ENCODE assay signal across 8 cellular contexts in the genomic region with DNA sequence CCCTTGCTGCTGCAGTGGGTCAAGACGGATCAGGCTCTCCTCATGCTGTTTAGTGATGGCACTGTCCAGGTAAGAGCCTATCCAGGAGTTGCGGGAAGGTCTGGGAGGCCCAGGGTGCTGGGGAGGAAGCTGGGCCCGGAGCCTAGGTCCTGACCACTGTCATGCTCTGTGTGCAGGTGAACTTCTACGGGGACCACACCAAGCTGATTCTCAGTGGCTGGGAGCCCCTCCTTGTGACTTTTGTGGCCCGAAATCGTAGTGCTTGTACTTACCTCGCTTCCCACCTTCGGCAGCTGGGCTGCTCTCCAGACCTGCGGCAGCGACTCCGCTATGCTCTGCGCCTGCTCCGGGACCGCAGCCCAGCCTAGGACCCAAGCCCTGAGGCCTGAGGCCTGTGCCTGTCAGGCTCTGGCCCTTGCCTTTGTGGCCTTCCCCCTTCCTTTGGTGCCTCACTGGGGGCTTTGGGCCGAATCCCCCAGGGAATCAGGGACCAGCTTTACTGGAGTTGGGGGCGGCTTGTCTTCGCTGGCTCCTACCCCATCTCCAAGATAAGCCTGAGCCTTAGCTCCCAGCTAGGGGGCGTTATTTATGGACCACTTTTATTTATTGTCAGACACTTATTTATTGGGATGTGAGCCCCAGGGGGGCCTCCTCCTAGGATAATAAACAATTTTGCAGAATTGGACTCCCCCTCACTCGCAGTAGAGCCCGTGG. TPM values are rescaled to one million over a fixed set of nuclear protein-coding genes. Genes with fewer than 3 reads are reported as not detected.
DNase-seq lines count a peak whose midpoint lies in the region; ATAC-seq and TF ChIP-seq lines count a peak whose summit lies in the region.
"Had no signal": no experiment of that assay in that cellular context is flagged by ENCODE, and none has a peak within 500 bp of the region (broad histone marks: within the 10 kb centered on the region; RNA-seq: fewer than 3 reads in every experiment).

No MANE protein-coding gene starts in this region.

- ATAC-seq in stimulated activated effector memory CD8-positive, alpha-beta T cell treated with anti-CD3 and anti-CD28 coated beads, Interleukin-12 subunit alpha, Interleukin-12 subunit beta, amount 100 ng/mL, for 72 hours = no peak
- no peak for ATAC-seq in HG03095 (IDR thresholded peaks at IDR 0.05; ENCODE audit: unreplicated experiment)

- H3K36me3 Mint-ChIP-seq in T-helper 1 cell treated with Interleukin-12 subunit alpha and Interleukin-12 subunit beta and Interleukin-4 antibody, amounts not matched to agents 30 μg/mL and 1 μg/mL, for 36 hours (ENCODE audit: low read depth) = peaks cover 54% of the 10 kb centered on the region
- peaks cover 23% of the 10 kb centered on the region for H3K36me3 Mint-ChIP-seq in endothelial cell (ENCODE audit: low read depth, unreplicated experiment)
- H3K36me3 Mint-ChIP-seq in stimulated activated effector memory CD8-positive, alpha-beta T cell treated with anti-CD3 and anti-CD28 coated beads, Interleukin-12 subunit alpha, Interleukin-12 subunit beta, amount 100 ng/mL, for 72 hours = peaks cover 93% of the 10 kb centered on the region

- TF ChIP-seq CTCF in endothelial cell (IDR thresholded peaks at IDR 0.05; ENCODE audit: unreplicated experiment) = no peak

- DNase-seq in endothelial cell (ENCODE audit: low spot score) (no peak), kidney tubule cell (ENCODE audit: low spot score) (no peak), cerebellar nuclear complex (lab: John Stamatoyannopoulos, UW) (no peak)
- DNase-seq in stimulated activated effector memory CD8-positive, alpha-beta T cell treated with anti-CD3 and anti-CD28 coated beads, Interleukin-12 subunit alpha, Interleukin-12 subunit beta, amount 100 ng/mL, for 72 hours (ENCODE audit: low spot score in 2 of 2) = no peak
- DNase-seq: activated CD8-positive, alpha-beta memory T cell treated with anti-CD3 and anti-CD28 coated beads, Interleukin-2, amount 50 U/mL, for 4 hours; NCI-H524 treated with DMSO at 0.1 percent for 48 hours had no signal

- no peaks in the 10 kb centered on the region for H3K9me3 Mint-ChIP-seq in T-helper 1 cell treated with Interleukin-12 subunit alpha and Interleukin-12 subunit beta and Interleukin-4 antibody, amounts not matched to agents 30 μg/mL and 1 μg/mL, for 36 hours
- H3K9me3 Mint-ChIP-seq in endothelial cell (ENCODE audit: unreplicated experiment) = no peaks in the 10 kb centered on the region
- H3K9me3 Mint-ChIP-seq in stimulated activated effector memory CD8-positive, alpha-beta T cell treated with anti-CD3 and anti-CD28 coated beads, Interleukin-12 subunit alpha, Interleukin-12 subunit beta, amount 100 ng/mL, for 72 hours = no peaks in the 10 kb centered on the region

- H3K4me3 Mint-ChIP-seq in T-helper 1 cell treated with Interleukin-12 subunit alpha and Interleukin-12 subunit beta and Interleukin-4 antibody, amounts not matched to agents 30 μg/mL and 1 μg/mL, for 36 hours = no peak overlapping the region
- H3K4me3 Mint-ChIP-seq in endothelial cell (ENCODE audit: unreplicated experiment) = peak overlapping the region; percentile 69
- peak overlapping the region; percentile 77 for H3K4me3 Mint-ChIP-seq in stimulated activated effector memory CD8-positive, alpha-beta T cell treated with anti-CD3 and anti-CD28 coated beads, Interleukin-12 subunit alpha, Interleukin-12 subunit beta, amount 100 ng/mL, for 72 hours

- H3K4me1 Mint-ChIP-seq in T-helper 1 cell treated with Interleukin-12 subunit alpha and Interleukin-12 subunit beta and Interleukin-4 antibody, amounts not matched to agents 30 μg/mL and 1 μg/mL, for 36 hours (ENCODE audit: low read depth) = peaks cover 59% of the 10 kb centered on the region
- H3K4me1 Mint-ChIP-seq in endothelial cell (ENCODE audit: unreplicated experiment) = peaks cover 53% of the 10 kb centered on the region
- peaks cover 79% of the 10 kb centered on the region for H3K4me1 Mint-ChIP-seq in stimulated activated effector memory CD8-positive, alpha-beta T cell treated with anti-CD3 and anti-CD28 coated beads, Interleukin-12 subunit alpha, Interleukin-12 subunit beta, amount 100 ng/mL, for 72 hours

- no peaks in the 10 kb centered on the region for H3K27me3 Mint-ChIP-seq in T-helper 1 cell treated with Interleukin-12 subunit alpha and Interleukin-12 subunit beta and Interleukin-4 antibody, amounts not matched to agents 30 μg/mL and 1 μg/mL, for 36 hours (ENCODE audit: low read depth)
- H3K27me3 Mint-ChIP-seq in endothelial cell (ENCODE audit: unreplicated experiment) = peaks cover 35% of the 10 kb centered on the region

- peak overlapping the region; percentile 68 for H3K27ac Mint-ChIP-seq in T-helper 1 cell treated with Interleukin-12 subunit alpha and Interleukin-12 subunit beta and Interleukin-4 antibody, amounts not matched to agents 30 μg/mL and 1 μg/mL, for 36 hours
- H3K27ac Mint-ChIP-seq in endothelial cell (ENCODE audit: unreplicated experiment) = peak overlapping the region; percentile 36
- H3K27ac Mint-ChIP-seq in stimulated activated effector memory CD8-positive, alpha-beta T cell treated with anti-CD3 and anti-CD28 coated beads, Interleukin-12 subunit alpha, Interleukin-12 subunit beta, amount 100 ng/mL, for 72 hours = peak overlapping the region; percentile 83

RNA-seq across cellular contexts. Expression of gene DYNLT4, which starts 1.7 kb away (rescaled TPM):
- total RNA-seq in endothelial cell (ENCODE audit: unreplicated experiment) = 1.4 TPM

RNA-seq across cellular contexts. Expression of gene BTBD19, which starts 2.9 kb away (rescaled TPM):
- total RNA-seq in endothelial cell (ENCODE audit: unreplicated experiment) = 10.4 TPM

RNA-seq across cellular contexts. Expression of gene PLK3, which starts 5.3 kb away (rescaled TPM):
- 17.2 TPM for total RNA-seq in endothelial cell (ENCODE audit: unreplicated experiment)

RNA-seq across cellular contexts. Expression of gene BEST4, which starts 17.5 kb away (rescaled TPM):
- total RNA-seq in endothelial cell (ENCODE audit: unreplicated experiment) = 0.18 TPM

RNA-seq across cellular contexts. Expression of gene RPS8, which starts 30.1 kb away (rescaled TPM):
- total RNA-seq in endothelial cell (ENCODE audit: unreplicated experiment) = 1,789 TPM
